3 cellular contexts compared by ENCODE assay signal in the genomic region with DNA sequence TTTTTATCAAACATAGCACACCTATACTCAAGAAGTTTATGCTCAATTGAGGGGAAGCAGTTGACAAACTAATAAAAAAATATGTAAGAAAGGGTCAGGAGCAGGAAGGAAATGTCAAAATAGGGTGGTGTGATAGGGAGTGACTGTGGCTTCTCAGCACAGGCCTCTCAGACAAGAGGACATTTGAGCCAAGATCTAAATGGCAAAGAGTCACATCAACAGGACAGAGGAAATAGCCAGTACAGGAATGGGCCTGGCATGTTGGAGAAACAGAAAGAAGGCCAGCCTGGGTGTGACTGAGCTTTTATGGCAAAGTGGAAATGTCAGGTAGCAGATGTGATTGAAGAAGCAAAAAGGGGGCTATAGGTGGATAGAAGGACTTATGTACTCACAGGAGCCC.
"Had no signal": no experiment of that assay in that cellular context is flagged by ENCODE, and none has a peak within 500 bp of the region (broad histone marks: within the 10 kb centered on the region; RNA-seq: fewer than 3 reads in every experiment).

No MANE protein-coding gene starts in this region.

- DNase-seq: IMR-90, KBM-7, KG1 had no signal
